17 cellular contexts compared by ENCODE assay signal in the genomic region with DNA sequence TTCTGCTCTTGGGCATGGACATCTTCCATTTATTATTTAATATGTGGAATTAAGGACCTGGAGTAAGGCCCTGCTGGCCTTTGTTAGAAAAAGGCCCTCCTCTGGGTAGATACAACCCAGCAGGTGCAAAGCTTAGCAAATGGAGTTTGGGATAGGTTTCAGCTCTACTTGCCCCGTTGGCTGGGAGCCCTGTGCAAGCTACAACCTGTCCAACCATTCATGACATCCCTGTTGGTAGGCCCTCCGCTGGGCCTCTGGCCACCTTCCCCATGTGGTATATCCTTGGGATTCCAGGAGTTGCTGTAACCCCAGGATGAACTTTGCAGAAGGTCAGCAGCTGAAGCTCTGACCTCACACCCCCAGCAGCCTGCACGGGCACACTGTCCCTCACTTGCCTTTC. TPM values are rescaled to one million over a fixed set of nuclear protein-coding genes. Genes with fewer than 3 reads are reported as not detected.
DNase-seq lines count a peak whose midpoint lies in the region; ATAC-seq, FAIRE-seq and TF ChIP-seq lines count a peak whose summit lies in the region.
"Had no signal": no experiment of that assay in that cellular context is flagged by ENCODE, and none has a peak within 500 bp of the region (broad histone marks: within the 10 kb centered on the region; RNA-seq: fewer than 3 reads in every experiment).

No MANE protein-coding gene starts in this region.

- no peaks in the 10 kb centered on the region for H3K79me1 ChIP-seq in H1 (ENCODE audit: low read depth, low read length)

- 85% methylated on average over 3 of the region's 3 CpGs; no CpG with 5 or more reads in 1 of the 2 experiments for WGBS in H1 (ENCODE audit: extremely low coverage in 1 of 2, insufficient coverage in 1 of 2, insufficient read length in 1 of 2, insufficient replicate concordance in 2 of 2, low coverage in 1 of 2, low lambda C conversion rate in 2 of 2, missing lambda C conversion rate in 1 of 2), 2 experiments
- WGBS in prostate gland, result 32% methylated on average over 3 of the region's 3 CpGs

- no peak for TF ChIP-seq POLR2A in H1 (IDR thresholded peaks at IDR 0.05; ENCODE audit: control extremely low read depth in 1 of 2, low read depth in 2 of 2, low read length in 2 of 2)
- TF ChIP-seq POLR2A in prostate gland (IDR thresholded peaks at IDR 0.05), result no peak

- H3K9me3 ChIP-seq in H1 (ENCODE audit: insufficient read depth in 2 of 2, low read depth in 1 of 2, low read length in 1 of 2) (no peaks in the 10 kb centered on the region), prostate gland (no peaks in the 10 kb centered on the region), WERI-Rb-1 (ENCODE audit: severe bottlenecking) (no peaks in the 10 kb centered on the region)

- no peak overlapping the region for H3K18ac ChIP-seq in H1 (ENCODE audit: extremely low read depth, low read length)

- no peak overlapping the region for H4K8ac ChIP-seq in H1 (ENCODE audit: extremely low read depth, insufficient read depth, low read length)

- H3K27ac ChIP-seq in H1 (ENCODE audit: low read depth, low read length), result no peak overlapping the region
- peak overlapping the region in 1 of 2 donors; percentile 24 for H3K27ac ChIP-seq in prostate gland
- no peak overlapping the region for H3K27ac ChIP-seq in WERI-Rb-1

- H2BK5ac ChIP-seq in H1 (ENCODE audit: low read depth, low read length), result no peak overlapping the region

- peaks cover 0 to 13% (median 8%) of the 10 kb centered on the region in 4 experiments; a peak in 6 of 7 replicates for H3K4me1 ChIP-seq in H1 (replicated peaks in 1 of 4; ENCODE audit: control insufficient read depth in 3 of 4, insufficient read depth in 4 of 4, low read length in 3 of 4)
- peaks cover 7% of the 10 kb centered on the region for H3K4me1 ChIP-seq in prostate gland (replicated peaks)

- H3K9ac ChIP-seq in H1 (replicated peaks in 1 of 4; ENCODE audit: extremely low read depth in 1 of 4, low read depth in 3 of 4, low read length in 3 of 4), result no peak overlapping the region

- no peak overlapping the region for H3K56ac ChIP-seq in H1 (replicated peaks; ENCODE audit: insufficient read length, low read depth, low read length)

- POLR2A ChIA-PET in H1 (lab: Charles Lee; ENCODE audit: partially characterized antibody), result interaction anchor here (1.6 kb wide), 1 partner anchor 15 kb away, joined by 6 read pairs; no protein-coding TSS in a partner anchor

- peaks cover 61% of the 10 kb centered on the region for H3K27me3 Mint-ChIP-seq in activated T-helper 2 cell treated with anti-CD3 and anti-CD28 coated beads, Interferon-gamma antibody, Interleukin-2, Interleukin-4, amounts not matched to agents 10 μg/mL and 5 μg/mL and 100 μg/mL, durations not matched to agents 14 hours and 24 hours and 36 hours (ENCODE audit: low read depth)

- no peak overlapping the region for H3K23ac ChIP-seq in H1 (ENCODE audit: insufficient read length)

- H2BK15ac ChIP-seq in H1 (ENCODE audit: low read length), result peak overlapping the region; percentile 88; the same call in 1 of the 2 replicates

- no peak overlapping the region for H3K4me3 Mint-ChIP-seq in activated T-helper 2 cell treated with anti-CD3 and anti-CD28 coated beads, Interferon-gamma antibody, Interleukin-2, Interleukin-4, amounts not matched to agents 10 μg/mL and 5 μg/mL and 100 μg/mL, durations not matched to agents 14 hours and 24 hours and 36 hours (ENCODE audit: low read depth)

- DNase-seq in NCI-H1694 treated with DMSO at 0.1 percent for 48 hours (lab: John Stamatoyannopoulos, UW) (peak; percentile 37), NCI-H1694 (lab: John Stamatoyannopoulos, UW) (no peak), NCI-H446 treated with DMSO at 0.1 percent for 48 hours (lab: John Stamatoyannopoulos, UW) (peak; percentile 38), H1 (ENCODE audit: low read depth in 1 of 2, low spot score in 2 of 2) (no peak), prostate gland (ENCODE audit: low spot score) (peak; percentile 78), WERI-Rb-1 (no peak)
- no peak for DNase-seq in activated T-helper 2 cell treated with anti-CD3 and anti-CD28 coated beads, Interferon-gamma antibody, Interleukin-2, Interleukin-4, amounts not matched to agents 10 μg/mL and 5 μg/mL and 100 μg/mL, durations not matched to agents 14 hours and 24 hours and 36 hours (ENCODE audit: low spot score)
- DNase-seq: GF-D8, GOT3, NCI-H1417 treated with DMSO at 0.1 percent for 48 hours, NCI-H2029 treated with DMSO at 0.1 percent for 48 hours, NCI-H2227 treated with DMSO at 0.1 percent for 48 hours, NCI-H526 had no signal

- H2BK120ac ChIP-seq in H1 (replicated peaks; ENCODE audit: low read depth, low read length), result no peak overlapping the region

- H4K20me1 ChIP-seq in H1 (replicated peaks in 1 of 2; ENCODE audit: control insufficient read depth in 1 of 2, insufficient read depth in 2 of 2, low read length in 2 of 2), result no peaks in the 10 kb centered on the region

- peaks cover 14% of the 10 kb centered on the region; the same call in 1 of the 2 replicates for H3K23me2 ChIP-seq in H1 (ENCODE audit: low read depth, low read length)

- H2BK20ac ChIP-seq in H1 (ENCODE audit: low read length), result no peak overlapping the region

- TF ChIP-seq CTCF in H1 (IDR thresholded peaks at IDR 0.05; ENCODE audit: control extremely low read depth in 1 of 3, insufficient read depth in 1 of 3, low read depth in 1 of 3, low read length in 3 of 3) (no peak), prostate gland (IDR thresholded peaks at IDR 0.05) (no peak), WERI-Rb-1 (IDR thresholded peaks at IDR 0.05; ENCODE audit: low read depth, low read length) (no peak)

- H2AK5ac ChIP-seq in H1 (ENCODE audit: low read depth, low read length), result peak overlapping the region; percentile 49; the same call in 1 of the 2 replicates

- CTCF ChIA-PET in H1 (lab: Charles Lee; ENCODE audit: partially characterized antibody), result interaction anchor here (0.7 to 12.8 kb wide), 10 partner anchors 9 to 272 kb away, joined by 3 to 210 read pairs (median 5); no protein-coding TSS in a partner anchor

- H3K27me3 ChIP-seq in H1 (replicated peaks in 1 of 4; ENCODE audit: control insufficient read depth in 3 of 4, extremely low read depth in 1 of 4, insufficient read depth in 3 of 4, low read length in 3 of 4) (peaks cover 5 to 26% (median 22%) of the 10 kb centered on the region in 4 experiments), prostate gland (replicated peaks; ENCODE audit: insufficient read depth) (no peaks in the 10 kb centered on the region), WERI-Rb-1 (ENCODE audit: insufficient read depth, low read depth, severe bottlenecking) (peaks cover 14% of the 10 kb centered on the region)

- H3K4me1 Mint-ChIP-seq in activated T-helper 2 cell treated with anti-CD3 and anti-CD28 coated beads, Interferon-gamma antibody, Interleukin-2, Interleukin-4, amounts not matched to agents 10 μg/mL and 5 μg/mL and 100 μg/mL, durations not matched to agents 14 hours and 24 hours and 36 hours (ENCODE audit: low read depth), result peaks cover 8% of the 10 kb centered on the region

- no peak overlapping the region for H3K4me3 ChIP-seq in H1 (ENCODE audit: extremely low read depth in 1 of 4, insufficient read depth in 2 of 4, low read depth in 3 of 4, low read length in 4 of 4)
- no peak overlapping the region for H3K4me3 ChIP-seq in prostate gland
- no peak overlapping the region for H3K4me3 ChIP-seq in WERI-Rb-1 (ENCODE audit: low read depth, low read length)

- no peak overlapping the region for H3K27ac Mint-ChIP-seq in activated T-helper 2 cell treated with anti-CD3 and anti-CD28 coated beads, Interferon-gamma antibody, Interleukin-2, Interleukin-4, amounts not matched to agents 10 μg/mL and 5 μg/mL and 100 μg/mL, durations not matched to agents 14 hours and 24 hours and 36 hours

- no peak for TF ChIP-seq EP300 in H1 (IDR thresholded peaks at IDR 0.05; ENCODE audit: borderline replicate concordance in 1 of 2, low read depth in 2 of 2, low read length in 2 of 2)

- no peak overlapping the region for H3K14ac ChIP-seq in H1 (ENCODE audit: insufficient read length)

- no peak for ATAC-seq in HG03442 (IDR thresholded peaks at IDR 0.05; ENCODE audit: unreplicated experiment)

- H3K79me2 ChIP-seq in H1 (ENCODE audit: control insufficient read depth in 1 of 2, insufficient read depth in 2 of 2, low read length in 2 of 2), result no peaks in the 10 kb centered on the region

- FAIRE-seq in H1 (lab: Jason Lieb, UNC), result no peak
- FAIRE-seq: A204.1, GM12891, GM18507 had no signal

- no peak for TF ChIP-seq RAD21 in H1 (IDR thresholded peaks at IDR 0.05 in 1 of 2, conservative IDR thresholded peaks at IDR 0.05 in 1 of 2; ENCODE audit: low read depth in 2 of 2, low read length in 2 of 2)

- no peak overlapping the region for H2BK12ac ChIP-seq in H1 (ENCODE audit: low read depth, low read length)

- intact Hi-C loops in prostate gland (cut with DNase I), result no loop called here
- intact Hi-C loops in activated T-helper 2 cell treated with anti-CD3 and anti-CD28 coated beads, Interferon-gamma antibody, Interleukin-2, Interleukin-4, amounts not matched to agents 10 μg/mL and 5 μg/mL and 100 μg/mL, durations not matched to agents 14 hours and 24 hours and 36 hours (cut with micrococcal nuclease), result no loop called here

- H3K9me3 Mint-ChIP-seq in activated T-helper 2 cell treated with anti-CD3 and anti-CD28 coated beads, Interferon-gamma antibody, Interleukin-2, Interleukin-4, amounts not matched to agents 10 μg/mL and 5 μg/mL and 100 μg/mL, durations not matched to agents 14 hours and 24 hours and 36 hours, result no peaks in the 10 kb centered on the region

- H4K5ac ChIP-seq in H1 (ENCODE audit: insufficient read length, low read depth, low read length), result no peak overlapping the region

- H3K4ac ChIP-seq in H1 (replicated peaks; ENCODE audit: insufficient read length, low read depth, low read length), result no peak overlapping the region

- H3K36me3 ChIP-seq in H1 (ENCODE audit: control insufficient read depth in 2 of 4, insufficient read depth in 4 of 4, low read length in 3 of 4), result no peaks in the 10 kb centered on the region
- no peaks in the 10 kb centered on the region for H3K36me3 ChIP-seq in prostate gland
- H3K36me3 ChIP-seq in WERI-Rb-1, result no peaks in the 10 kb centered on the region

- H3K36me3 Mint-ChIP-seq in activated T-helper 2 cell treated with anti-CD3 and anti-CD28 coated beads, Interferon-gamma antibody, Interleukin-2, Interleukin-4, amounts not matched to agents 10 μg/mL and 5 μg/mL and 100 μg/mL, durations not matched to agents 14 hours and 24 hours and 36 hours (ENCODE audit: low read depth), result no peaks in the 10 kb centered on the region

- no peak overlapping the region for H4K91ac ChIP-seq in H1 (replicated peaks; ENCODE audit: insufficient read length, low read length)

- H3K4me2 ChIP-seq in H1 (ENCODE audit: insufficient read depth in 1 of 2, low read depth in 2 of 2, low read length in 2 of 2), result no peak overlapping the region

- no peak overlapping the region for H2AFZ ChIP-seq in H1 (ENCODE audit: low read length)

RNA-seq across cellular contexts. Expression of gene NGFR, which starts 6.4 kb away (rescaled TPM):
- 8.1 TPM in 2 replicates for total RNA-seq in H1 (2021; fragmentation: NEBNext Ultra II Directional; extraction: Animal tissue kit (Norgen Biotek cat#: 25700))
- polyA plus RNA-seq in H1 (2011; rRNA removed), result 10.3 and 19.4 TPM in 2 replicates
- polyA plus RNA-seq in H1 (2011; cell fraction: cytosol; rRNA removed), result 13.8 TPM
- polyA plus RNA-seq in H1 (2011; cell fraction: nucleus; rRNA removed), result 13.1 TPM
- polyA plus RNA-seq in H1 (2012, experiment 1 of 2), result 5.7 to 12.2 TPM (median 10.3 TPM) in 4 replicates
- 8.0 TPM for polyA plus RNA-seq in H1 (2012, experiment 2 of 2)
- 13.1 TPM for polyA plus RNA-seq in H1 (2013, experiment 1 of 2)
- polyA plus RNA-seq in H1 (2013, experiment 2 of 2), result 13.5 TPM
- 4.4 and 5.9 TPM in 2 replicates for polyA minus RNA-seq in H1 (2011; rRNA and poly(A)+ RNA removed)
- polyA minus RNA-seq in H1 (2011; cell fraction: cytosol; rRNA and poly(A)+ RNA removed), result 4.4 TPM
- 5.5 TPM for polyA minus RNA-seq in H1 (2011; cell fraction: nucleus; rRNA and poly(A)+ RNA removed)
- 10 to 100 TPM; 30.1 to 34.4 TPM for total RNA-seq in prostate gland
- 0.14 and 0.18 TPM in 2 replicates for total RNA-seq in activated T-helper 2 cell treated with anti-CD3 and anti-CD28 coated beads, Interferon-gamma antibody, Interleukin-2, Interleukin-4, amounts not matched to agents 10 μg/mL and 5 μg/mL and 100 μg/mL, durations not matched to agents 14 hours and 24 hours and 36 hours

Comparison
In these comparisons a context has a peak if more than half of its experiments do, and no peak if none do; other contexts are left out.
1. DNase-seq: peak in NCI-H1694 treated with DMSO at 0.1 percent for 48 hours (single experiment), NCI-H446 treated with DMSO at 0.1 percent for 48 hours (single experiment) and prostate gland (single experiment); none in NCI-H1694 (single experiment), H1 (0 of 2), WERI-Rb-1 (single experiment) and activated T-helper 2 cell treated with anti-CD3 and anti-CD28 coated beads, Interferon-gamma antibody, Interleukin-2, Interleukin-4, amounts not matched to agents 10 μg/mL and 5 μg/mL and 100 μg/mL, durations not matched to agents 14 hours and 24 hours and 36 hours (single experiment).